7 cellular contexts compared by ENCODE assay signal in the genomic region with DNA sequence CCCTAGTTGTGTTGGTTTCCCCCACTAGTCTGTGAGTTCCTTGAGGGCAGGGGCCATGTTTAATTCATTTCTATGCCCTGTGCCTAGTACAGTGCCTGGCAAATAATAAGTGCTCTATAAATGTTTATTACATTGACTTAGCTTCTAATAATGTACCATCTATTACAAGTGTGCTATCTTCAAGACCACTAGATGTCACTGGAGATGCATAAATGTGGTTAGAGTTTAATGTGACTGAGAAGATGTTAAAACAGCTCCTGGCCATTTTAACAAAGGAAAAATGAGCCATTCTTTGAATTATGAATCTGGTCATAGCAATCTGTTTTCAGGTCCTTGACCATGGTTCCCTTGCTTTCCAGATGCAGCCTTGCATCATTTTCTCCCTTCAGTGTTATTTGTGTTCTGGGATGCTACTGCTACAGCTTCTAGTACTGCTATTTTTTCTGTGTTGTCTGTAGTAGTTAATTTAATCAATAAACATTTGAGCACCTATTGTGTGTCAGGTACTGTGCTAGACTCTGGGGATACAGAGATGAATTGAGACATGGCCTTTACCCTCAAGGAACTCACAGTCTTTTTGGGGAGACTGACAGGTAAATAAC. TPM values are rescaled to one million over a fixed set of nuclear protein-coding genes. Genes with fewer than 3 reads are reported as not detected.
DNase-seq lines count a peak whose midpoint lies in the region; FAIRE-seq and TF ChIP-seq lines count a peak whose summit lies in the region.

No MANE protein-coding gene starts in this region.

- no peak for FAIRE-seq in keratinocyte (lab: Jason Lieb, UNC)

- no peaks in the 10 kb centered on the region for H3K9me3 ChIP-seq in breast epithelium
- no peaks in the 10 kb centered on the region for H3K9me3 ChIP-seq in keratinocyte (ENCODE audit: control insufficient read depth, low read depth, low read length)
- H3K9me3 ChIP-seq in tibial nerve: no peaks in the 10 kb centered on the region

- H2AFZ ChIP-seq in keratinocyte (ENCODE audit: control insufficient read depth, low read length): no peak overlapping the region

- no peak for TF ChIP-seq POLR2A in breast epithelium (IDR thresholded peaks at IDR 0.05)
- TF ChIP-seq POLR2A in tibial nerve (IDR thresholded peaks at IDR 0.05): no peak

- H3K36me3 ChIP-seq in breast epithelium (no peaks in the 10 kb centered on the region), keratinocyte (ENCODE audit: control insufficient read depth in 2 of 2, extremely low read depth in 1 of 2, insufficient read depth in 2 of 2, low read length in 2 of 2) (peaks cover 3 to 5% of the 10 kb centered on the region in 2 experiments), tibial nerve (no peaks in the 10 kb centered on the region)

- H3K27me3 ChIP-seq in breast epithelium (peaks cover 0 to 19% of the 10 kb centered on the region in 2 donors), keratinocyte (ENCODE audit: control insufficient read depth, extremely low read depth, insufficient read depth, low read length) (no peaks in the 10 kb centered on the region), tibial nerve (peaks cover 0 to 3% of the 10 kb centered on the region in 2 donors)

- TF ChIP-seq EP300 in tibial nerve (IDR thresholded peaks at IDR 0.05): no peak

- H3K4me2 ChIP-seq in keratinocyte (ENCODE audit: control insufficient read depth, extremely low read depth, insufficient read depth, low read depth, low read length): no peak overlapping the region

- no peaks in the 10 kb centered on the region for H3K9me1 ChIP-seq in keratinocyte (ENCODE audit: control insufficient read depth, extremely low read depth, insufficient read depth, low read length)

- DNase-seq in ELR (ENCODE audit: low read depth): peak; percentile 65
- peak; percentile 39 for DNase-seq in HCEC 1CT
- DNase-seq in NCI-H345 treated with DMSO at 0.1 percent for 48 hours (lab: John Stamatoyannopoulos, UW; ENCODE audit: unreplicated experiment): peak; percentile 0
- DNase-seq in breast epithelium (ENCODE audit: low spot score in 2 of 2): no peak
- no peak for DNase-seq in keratinocyte (ENCODE audit: low read depth, low spot score)
- peak in 1 of 2 donors; percentile 24 for DNase-seq in tibial nerve (ENCODE audit: low spot score in 2 of 2)
- DNase-seq in activated naive CD4-positive, alpha-beta T cell treated with anti-CD3 and anti-CD28 coated beads, Interleukin-2, amount 50 U/mL, for 16 hours: no peak

- H3K4me3 ChIP-seq in breast epithelium (no peak overlapping the region), keratinocyte (ENCODE audit: control insufficient read depth in 2 of 3, extremely low read depth in 1 of 3, insufficient read depth in 2 of 3, low read depth in 1 of 3, low read length in 3 of 3) (no peak overlapping the region), tibial nerve (no peak overlapping the region)

- H3K9ac ChIP-seq in keratinocyte (ENCODE audit: control insufficient read depth, extremely low read depth, insufficient read depth, low read length): no peak overlapping the region

- H4K20me1 ChIP-seq in keratinocyte (ENCODE audit: control insufficient read depth, extremely low read depth, insufficient read depth, low read length): no peaks in the 10 kb centered on the region

- no peak overlapping the region for H3K27ac ChIP-seq in breast epithelium
- no peak overlapping the region for H3K27ac ChIP-seq in keratinocyte (ENCODE audit: control insufficient read depth, insufficient read depth, low read length)
- peak overlapping the region in 1 of 4 donors; percentile 81 for H3K27ac ChIP-seq in tibial nerve

- H3K4me1 ChIP-seq in breast epithelium: no peaks in the 10 kb centered on the region
- H3K4me1 ChIP-seq in keratinocyte (ENCODE audit: control insufficient read depth, extremely low read depth, insufficient read depth, low read length): no peaks in the 10 kb centered on the region
- H3K4me1 ChIP-seq in tibial nerve: peaks cover 0 to 24% (median 4%) of the 10 kb centered on the region in 4 donors

- no peaks in the 10 kb centered on the region for H3K79me2 ChIP-seq in keratinocyte (ENCODE audit: control insufficient read depth, insufficient read depth, low read length)

- dilution Hi-C loops in keratinocyte (cut with MboI; ENCODE audit: extremely low pct_ligation_motif_present, low sequenced_read_pairs): no loop called here

- TF ChIP-seq CTCF in breast epithelium (IDR thresholded peaks at IDR 0.05): peak in 2 of 3 donors; percentile 37 to 53
- peak in 2 of 3 experiments; percentile 44 to 65 for TF ChIP-seq CTCF in keratinocyte (optimal IDR thresholded peaks at IDR 0.05 in 1 of 3, IDR thresholded peaks at IDR 0.05 in 1 of 3, conservative IDR thresholded peaks at IDR 0.05 in 1 of 3; ENCODE audit: extremely low read depth in 1 of 3, insufficient read depth in 2 of 3, low read length in 3 of 3)
- TF ChIP-seq CTCF in tibial nerve (IDR thresholded peaks at IDR 0.05): peak; percentile 29 to 75 (median 53)

- intact Hi-C loops in breast epithelium (cut with DNase I; ENCODE audit: low total_unique reads): no loop called here

RNA-seq across cellular contexts. Expression of a gene that starts 43.2 kb away (rescaled TPM):
- total RNA-seq in breast epithelium (10 to 100 TPM; 12.5 to 17.1 (median 12.9) TPM), tibial nerve (10 to 100 TPM; 12.9 to 23.9 (median 18.7) TPM)
- polyA plus RNA-seq in keratinocyte: 11.0 to 17.4 TPM (median 14.0 TPM) in 3 replicates
- 4.4 TPM for polyA plus RNA-seq in keratinocyte (2011; ENCODE audit: low read depth)
- polyA plus RNA-seq in keratinocyte (2011; cell fraction: cytosol; rRNA removed): 5.1 and 9.3 TPM in 2 replicates
- 19.3 and 26.4 TPM in 2 replicates for polyA plus RNA-seq in keratinocyte (2011; cell fraction: nucleus; rRNA removed)
- 6.5 and 10.9 TPM in 2 replicates for polyA plus RNA-seq in keratinocyte (2012; ENCODE audit: low replicate concordance)
- 8.7 to 38.2 TPM (median 25.5 TPM) in 3 replicates for polyA minus RNA-seq in keratinocyte
- 12.5 TPM for polyA minus RNA-seq in keratinocyte (2011; cell fraction: cytosol; rRNA and poly(A)+ RNA removed)
- 27.9 and 43.0 TPM in 2 replicates for polyA minus RNA-seq in keratinocyte (2011; cell fraction: nucleus; rRNA and poly(A)+ RNA removed)

RNA-seq across cellular contexts. Expression of a gene that starts 54.7 kb away (rescaled TPM):
- total RNA-seq in breast epithelium: 10 to 100 TPM; 22.0 to 33.1 (median 25.6) TPM
- 10.4 to 19.8 TPM (median 14.8 TPM) in 3 replicates for polyA plus RNA-seq in keratinocyte
- 3.8 TPM for polyA plus RNA-seq in keratinocyte (2011; ENCODE audit: low read depth)
- 10.7 and 21.4 TPM in 2 replicates for polyA plus RNA-seq in keratinocyte (2011; cell fraction: cytosol; rRNA removed)
- 9.7 and 13.8 TPM in 2 replicates for polyA plus RNA-seq in keratinocyte (2011; cell fraction: nucleus; rRNA removed)
- polyA plus RNA-seq in keratinocyte (2012; ENCODE audit: low replicate concordance): 12.9 and 14.4 TPM in 2 replicates
- polyA minus RNA-seq in keratinocyte: 6.6 to 21.7 TPM (median 12.1 TPM) in 3 replicates
- 15.3 TPM for polyA minus RNA-seq in keratinocyte (2011; cell fraction: cytosol; rRNA and poly(A)+ RNA removed)
- 8.0 and 13.4 TPM in 2 replicates for polyA minus RNA-seq in keratinocyte (2011; cell fraction: nucleus; rRNA and poly(A)+ RNA removed)
- 10 to 100 TPM; 24.1 to 31.6 (median 28.3) TPM for total RNA-seq in tibial nerve

Comparison
In these comparisons a context has a peak if more than half of its experiments do, and no peak if none do; other contexts are left out.
1. DNase-seq: peak in ELR (single experiment), HCEC 1CT (single experiment) and NCI-H345 treated with DMSO at 0.1 percent for 48 hours (single experiment); none in breast epithelium (0 of 2), keratinocyte (single experiment) and activated naive CD4-positive, alpha-beta T cell treated with anti-CD3 and anti-CD28 coated beads, Interleukin-2, amount 50 U/mL, for 16 hours (single experiment).
2. Peak in every context shown above with its lines, with median percentiles within 50 percentile points of each other: CTCF ChIP-seq.